Comparison of ENCODE assay signal across 2 cellular contexts in genomic region chr17:82751571-82752370, GRCh38.
TF ChIP-seq lines count a peak whose summit lies in the region.

TSS of gene TBCD (plus strand) at chr17:82752065. CDS start at chr17:82752194, 129 bp downstream.

TF ChIP-seq in A549, 52 proteins besides CTCF, POLR2A, EP300 and RAD21 (continued from another document):
- no peak for TF ChIP-seq NR3C1 (IDR thresholded peaks at IDR 0.05)
- TF ChIP-seq MAX (IDR thresholded peaks at IDR 0.05): peak; percentile 91
- no peak for TF ChIP-seq MAZ (IDR thresholded peaks at IDR 0.05; ENCODE audit: borderline replicate concordance, low read depth, low read length)
- TF ChIP-seq USF2 (IDR thresholded peaks at IDR 0.05): peak; percentile 49; the same call in 1 of the 2 replicates
- TF ChIP-seq SMC3 (IDR thresholded peaks at IDR 0.05): no peak
- no peak for TF ChIP-seq KDM5A (IDR thresholded peaks at IDR 0.05)
- TF ChIP-seq PHF8 (IDR thresholded peaks at IDR 0.05; ENCODE audit: borderline replicate concordance, low read depth): peak; percentile 73
- TF ChIP-seq MYC (IDR thresholded peaks at IDR 0.05; ENCODE audit: borderline replicate concordance, low read length): peak; percentile 89
- TF ChIP-seq RFX5 (IDR thresholded peaks at IDR 0.05): peak; percentile 49; the same call in 1 of the 2 replicates
- no peak for TF ChIP-seq FOXS1 (CRISPR knock-in tag; IDR thresholded peaks at IDR 0.05)
- peak in 1 of 2 experiments; percentile 65; a peak in 2 of 5 replicates for TF ChIP-seq JUN (IDR thresholded peaks at IDR 0.05)
- TF ChIP-seq HOXB13 (CRISPR knock-in tag; IDR thresholded peaks at IDR 0.05; ENCODE audit: low read depth): no peak
- no peak for TF ChIP-seq POLR2AphosphoS2 (conservative IDR thresholded peaks at IDR 0.05; ENCODE audit: low read length)
- TF ChIP-seq PBX3 (IDR thresholded peaks at IDR 0.05): peak; percentile 68
- no peak for TF ChIP-seq HES2 (IDR thresholded peaks at IDR 0.05)
- no peak for TF ChIP-seq KDM1A (IDR thresholded peaks at IDR 0.05; ENCODE audit: low read depth)
- TF ChIP-seq TP53 (CRISPR knock-in tag; IDR thresholded peaks at IDR 0.05): no peak
- TF ChIP-seq EHMT2 (IDR thresholded peaks at IDR 0.05; ENCODE audit: low read depth): no peak
- TF ChIP-seq NPAS2 (CRISPR knock-in tag; IDR thresholded peaks at IDR 0.05; ENCODE audit: borderline replicate concordance): no peak

TF ChIP-seq in WTC11, 78 proteins besides CTCF, POLR2A, EP300 and RAD21 (continued from another document):
- peak; percentile 82 for TF ChIP-seq FOXP4 (CRISPR knock-in tag; IDR thresholded peaks at IDR 0.05)
- no peak for TF ChIP-seq PRRX2 (CRISPR knock-in tag; IDR thresholded peaks at IDR 0.05)
- TF ChIP-seq TEAD1 (CRISPR knock-in tag; IDR thresholded peaks at IDR 0.05): peak; percentile 82; the same call in 1 of the 2 replicates
- TF ChIP-seq EMX1 (CRISPR knock-in tag; IDR thresholded peaks at IDR 0.05): no peak
- peak; percentile 17; the same call in 1 of the 2 replicates for TF ChIP-seq TP53 (CRISPR knock-in tag; IDR thresholded peaks at IDR 0.05)
- peak; percentile 80 for TF ChIP-seq MAX (CRISPR knock-in tag; IDR thresholded peaks at IDR 0.05)
- peak; percentile 55 for TF ChIP-seq USF1 (CRISPR knock-in tag; IDR thresholded peaks at IDR 0.05)
- TF ChIP-seq GABPB1 (CRISPR knock-in tag; IDR thresholded peaks at IDR 0.05): peak; percentile 73
- TF ChIP-seq FOXK1 (CRISPR knock-in tag; IDR thresholded peaks at IDR 0.05): peak; percentile 66; the same call in 1 of the 2 replicates
- TF ChIP-seq NR1H2 (CRISPR knock-in tag; IDR thresholded peaks at IDR 0.05): no peak
- peak; percentile 98 for TF ChIP-seq SP1 (CRISPR knock-in tag; conservative IDR thresholded peaks at IDR 0.05)
- TF ChIP-seq RELA (CRISPR knock-in tag; IDR thresholded peaks at IDR 0.05; ENCODE audit: borderline replicate concordance): 0 out of 2 replicates have a peak, but pooled peaks have one; percentile 52
- 0 out of 2 replicates have a peak, but pooled peaks have one; percentile 32 for TF ChIP-seq JUN (CRISPR knock-in tag; IDR thresholded peaks at IDR 0.05)
- TF ChIP-seq MYBL2 (CRISPR knock-in tag; IDR thresholded peaks at IDR 0.05): peak; percentile 70; the same call in 1 of the 2 replicates
- TF ChIP-seq ETV6 (CRISPR knock-in tag; IDR thresholded peaks at IDR 0.05): 0 out of 2 replicates have a peak, but pooled peaks have one; percentile 51
- no peak for TF ChIP-seq ATF3 (CRISPR knock-in tag; conservative IDR thresholded peaks at IDR 0.05)
- TF ChIP-seq E2F5 (CRISPR knock-in tag; IDR thresholded peaks at IDR 0.05): peak; percentile 63
- peak; percentile 96 for TF ChIP-seq ARID4B (CRISPR knock-in tag; IDR thresholded peaks at IDR 0.05; ENCODE audit: borderline replicate concordance)
- peak; percentile 52; the same call in 1 of the 2 replicates for TF ChIP-seq ZMAT4 (CRISPR knock-in tag; IDR thresholded peaks at IDR 0.05)
- peak; percentile 70; the same call in 1 of the 2 replicates for TF ChIP-seq ZNF138 (CRISPR knock-in tag; conservative IDR thresholded peaks at IDR 0.05)
- peak; percentile 40; the same call in 1 of the 2 replicates for TF ChIP-seq CREM (CRISPR knock-in tag; IDR thresholded peaks at IDR 0.05)
TF ChIP-seq in WTC11: peak in this region for 19.
